8 cellular contexts compared by ENCODE assay signal in genomic region chr19:1470864-1471513, GRCh38. TPM values are rescaled to one million over a fixed set of nuclear protein-coding genes. Genes with fewer than 3 reads are reported as not detected.
DNase-seq lines count a peak whose midpoint lies in the region; ATAC-seq and TF ChIP-seq lines count a peak whose summit lies in the region.

No MANE protein-coding gene starts in this region.

- ATAC-seq in HG02571 (IDR thresholded peaks at IDR 0.05; ENCODE audit: unreplicated experiment) (no peak), GM18502 (IDR thresholded peaks at IDR 0.05; ENCODE audit: poor library complexity, unreplicated experiment) (no peak), GM21528 (IDR thresholded peaks at IDR 0.05; ENCODE audit: low FRiP score, unreplicated experiment) (no peak)

- intact Hi-C loops in mammary epithelial cell (cut with micrococcal nuclease) = no loop called here

- peaks cover 0 to 5% (median 0%) of the 10 kb centered on the region in 3 donors for H3K36me3 Mint-ChIP-seq in CD8-positive, alpha-beta memory T cell
- no peaks in the 10 kb centered on the region for H3K36me3 Mint-ChIP-seq in mesothelial cell of epicardium

- H3K9me3 ChIP-seq in CD8-positive, alpha-beta memory T cell (ENCODE audit: low read length) = no peaks in the 10 kb centered on the region
- no peaks in the 10 kb centered on the region for H3K9me3 ChIP-seq in mammary epithelial cell (replicated peaks; ENCODE audit: insufficient read depth, low read length)

- DNase-seq in CD8-positive, alpha-beta memory T cell = peak in 1 of 5 donors; percentile 12
- peak; percentile 65 to 79 for DNase-seq in NCI-H1930 (lab: John Stamatoyannopoulos, UW)
- DNase-seq in mammary epithelial cell = no peak
- no peak for DNase-seq in mesothelial cell of epicardium (ENCODE audit: low spot score in 2 of 2, unreplicated experiment in 2 of 2)
- DNase-seq in cerebellar nuclear complex (lab: John Stamatoyannopoulos, UW) = no peak

- BruUV-seq in mammary epithelial cell (replicated peaks; lab: Mats Ljungman, UMichigan) = no TSS peak

- H3K27me3 Mint-ChIP-seq in CD8-positive, alpha-beta memory T cell = peaks cover 0 to 2% of the 10 kb centered on the region in 2 donors
- peaks cover 50% of the 10 kb centered on the region for H3K27me3 Mint-ChIP-seq in mesothelial cell of epicardium (ENCODE audit: low read depth)

- POLR2A ChIA-PET in CD8-positive, alpha-beta memory T cell (lab: Charles Lee) = interaction anchor here (0.6 to 1.8 kb wide), 3 partner anchors 20 to 378 kb away, joined by 3 to 5 read pairs (median 4); partner anchors contain the start of gene REEP6

- in situ Hi-C loops in mammary epithelial cell (cut with MboI; ENCODE audit: low sequenced_read_pairs in 2 of 2) = no loop called here

- H3K4me3 Mint-ChIP-seq in CD8-positive, alpha-beta memory T cell = peak overlapping the region; percentile 45 to 80 (median 60)
- peak overlapping the region; percentile 36 for H3K4me3 Mint-ChIP-seq in mesothelial cell of epicardium

- H3K4me3 ChIP-seq in CD8-positive, alpha-beta memory T cell (ENCODE audit: low read length) = peak overlapping the region; percentile 61
- peak overlapping the region in 2 of 3 experiments; percentile 5 to 26 for H3K4me3 ChIP-seq in mammary epithelial cell (replicated peaks in 1 of 3; ENCODE audit: insufficient read depth in 1 of 3, low read depth in 2 of 3, low read length in 3 of 3)

- no peak overlapping the region for H3K27ac ChIP-seq in CD8-positive, alpha-beta memory T cell (ENCODE audit: low read depth, low read length)
- H3K27ac ChIP-seq in mammary epithelial cell (ENCODE audit: insufficient read depth, low read depth, low read length) = no peak overlapping the region

- no peak overlapping the region for H3K9ac ChIP-seq in mammary epithelial cell (ENCODE audit: insufficient read depth, low read length)

- H3K4me1 Mint-ChIP-seq in CD8-positive, alpha-beta memory T cell = peaks cover 5 to 25% (median 9%) of the 10 kb centered on the region in 3 donors
- H3K4me1 Mint-ChIP-seq in mesothelial cell of epicardium = peaks cover 7% of the 10 kb centered on the region

- peak overlapping the region; percentile 76 for H3K4me2 ChIP-seq in mammary epithelial cell (ENCODE audit: insufficient read depth, low read depth, low read length)

- peaks cover 7% of the 10 kb centered on the region for H3K79me2 ChIP-seq in mammary epithelial cell (ENCODE audit: insufficient read depth, low read length)

- peaks cover 30% of the 10 kb centered on the region for H3K4me1 ChIP-seq in CD8-positive, alpha-beta memory T cell (ENCODE audit: insufficient read depth, low read length)
- peaks cover 50% of the 10 kb centered on the region for H3K4me1 ChIP-seq in mammary epithelial cell (ENCODE audit: insufficient read depth, low read length)

- peaks cover 19% of the 10 kb centered on the region for H4K20me1 ChIP-seq in mammary epithelial cell (ENCODE audit: insufficient read depth, low read length)

- CTCF ChIA-PET in CD8-positive, alpha-beta memory T cell (lab: Charles Lee) = interaction anchor here (1.1 to 2.3 kb wide), 6 partner anchors 16 to 201 kb away, joined by 3 to 12 read pairs (median 4); partner anchors contain the start of gene ADAMTSL5
- CTCF ChIA-PET in mammary epithelial cell (lab: Charles Lee; ENCODE audit: low non-redundant PET) = interaction anchor here (0.6 kb wide), 1 partner anchor 155 kb away, joined by 5 read pairs; no protein-coding TSS in a partner anchor

- H3K36me3 ChIP-seq in CD8-positive, alpha-beta memory T cell (ENCODE audit: insufficient read depth, low read length) = no peaks in the 10 kb centered on the region
- H3K36me3 ChIP-seq in mammary epithelial cell (ENCODE audit: insufficient read depth, low read length) = peaks cover 3% of the 10 kb centered on the region

- dilution Hi-C loops in mammary epithelial cell (cut with HindIII; ENCODE audit: low sequenced_read_pairs) = loop anchor here (5.0 to 10.0 kb wide), 6 partner anchors 54 to 336 kb away; partner anchors contain the start of gene UQCR11

- 14% methylated on average over 4 of the region's 40 CpGs for WGBS in mammary epithelial cell (ENCODE audit: low coverage, missing lambda C conversion rate)

- TF ChIP-seq CTCF in mammary epithelial cell (conservative IDR thresholded peaks at IDR 0.05 in 1 of 2, IDR thresholded peaks at IDR 0.05 in 1 of 2; ENCODE audit: extremely low read depth in 1 of 2, insufficient read depth in 1 of 2, low read depth in 1 of 2, low read length in 2 of 2) (no peak), mesothelial cell of epicardium (IDR thresholded peaks at IDR 0.05; ENCODE audit: unreplicated experiment) (no peak)

- peaks cover 22% of the 10 kb centered on the region for H3K27me3 ChIP-seq in CD8-positive, alpha-beta memory T cell (ENCODE audit: insufficient read depth, low read length, poor library complexity, severe bottlenecking)
- peaks cover 26% of the 10 kb centered on the region for H3K27me3 ChIP-seq in mammary epithelial cell (ENCODE audit: insufficient read depth, low read length)

- no peak overlapping the region for H2AFZ ChIP-seq in mammary epithelial cell (ENCODE audit: low read depth, low read length)

- H3K27ac Mint-ChIP-seq in CD8-positive, alpha-beta memory T cell = no peak overlapping the region
- no peak overlapping the region for H3K27ac Mint-ChIP-seq in mesothelial cell of epicardium

- no peaks in the 10 kb centered on the region for H3K9me3 Mint-ChIP-seq in CD8-positive, alpha-beta memory T cell
- no peaks in the 10 kb centered on the region for H3K9me3 Mint-ChIP-seq in mesothelial cell of epicardium

RNA-seq across cellular contexts. Expression of gene C19orf25, which starts 8.0 kb away (rescaled TPM):
- total RNA-seq in CD8-positive, alpha-beta memory T cell = 10 to 100 TPM; 36.9 to 41.4 TPM
- polyA plus RNA-seq in CD8-positive, alpha-beta memory T cell = 56.7 TPM
- total RNA-seq in mammary epithelial cell (10 to 100 TPM; 25.8 to 41.9 TPM), mesothelial cell of epicardium (29.4 to 34.2 TPM (median 30.0 TPM) in 3 replicates)
- polyA plus RNA-seq in mammary epithelial cell = 22.2 TPM
- polyA minus RNA-seq in mammary epithelial cell = 9.1 TPM

RNA-seq across cellular contexts. Expression of gene PCSK4, which starts 19.2 kb away (rescaled TPM):
- total RNA-seq in CD8-positive, alpha-beta memory T cell = 1 to 10 TPM; 1.0 to 1.3 TPM
- 1.0 TPM for polyA plus RNA-seq in CD8-positive, alpha-beta memory T cell
- 1 to 10 TPM; 1.0 to 3.5 TPM for total RNA-seq in mammary epithelial cell
- 0.56 TPM for polyA plus RNA-seq in mammary epithelial cell
- not detected for polyA minus RNA-seq in mammary epithelial cell
- total RNA-seq in mesothelial cell of epicardium = 20.9 to 24.0 TPM (median 22.6 TPM) in 3 replicates

RNA-seq across cellular contexts. Expression of gene REEP6, which starts 20.0 kb away (rescaled TPM):
- 1 to 10 TPM; 1.8 to 2.0 TPM for total RNA-seq in CD8-positive, alpha-beta memory T cell
- polyA plus RNA-seq in CD8-positive, alpha-beta memory T cell = 4.5 TPM
- total RNA-seq in mammary epithelial cell (1 to 10 TPM; 1.7 to 2.4 TPM), mesothelial cell of epicardium (3.6 to 3.9 TPM (median 3.8 TPM) in 3 replicates)
- polyA plus RNA-seq in mammary epithelial cell = 1.2 TPM
- not detected for polyA minus RNA-seq in mammary epithelial cell

RNA-seq across cellular contexts. Expression of gene APC2, which starts 21.1 kb away (rescaled TPM):
- under 1 TPM; 0.09 to 0.11 TPM for total RNA-seq in CD8-positive, alpha-beta memory T cell
- not detected for polyA plus RNA-seq in CD8-positive, alpha-beta memory T cell
- under 1 TPM; under 0.01 to 0.19 TPM for total RNA-seq in mammary epithelial cell
- polyA plus RNA-seq in mammary epithelial cell = 0.08 TPM
- not detected for polyA minus RNA-seq in mammary epithelial cell
- 2.3 to 2.8 TPM (median 2.4 TPM) in 3 replicates for total RNA-seq in mesothelial cell of epicardium

RNA-seq across cellular contexts. Expression of gene RPS15, which starts 32.8 kb away (rescaled TPM):
- 1,000 to 10,000 TPM; 1,485 to 1,540 TPM for total RNA-seq in CD8-positive, alpha-beta memory T cell
- 2,756 TPM for polyA plus RNA-seq in CD8-positive, alpha-beta memory T cell
- total RNA-seq in mammary epithelial cell (100 to 1,000 TPM; 318 to 950 TPM), mesothelial cell of epicardium (1,014 to 1,040 TPM (median 1,034 TPM) in 3 replicates)
- polyA plus RNA-seq in mammary epithelial cell = 2,121 TPM
- 372 TPM for polyA minus RNA-seq in mammary epithelial cell

Comparison
In these comparisons a context has a peak if more than half of its experiments do, and no peak if none do; other contexts are left out.
1. DNase-seq: peak in NCI-H1930 (2 of 2); none in mammary epithelial cell (single experiment), mesothelial cell of epicardium (0 of 2) and cerebellar nuclear complex (0 of 2).